ENCODE assay signal across 1 cellular context in the genomic region with DNA sequence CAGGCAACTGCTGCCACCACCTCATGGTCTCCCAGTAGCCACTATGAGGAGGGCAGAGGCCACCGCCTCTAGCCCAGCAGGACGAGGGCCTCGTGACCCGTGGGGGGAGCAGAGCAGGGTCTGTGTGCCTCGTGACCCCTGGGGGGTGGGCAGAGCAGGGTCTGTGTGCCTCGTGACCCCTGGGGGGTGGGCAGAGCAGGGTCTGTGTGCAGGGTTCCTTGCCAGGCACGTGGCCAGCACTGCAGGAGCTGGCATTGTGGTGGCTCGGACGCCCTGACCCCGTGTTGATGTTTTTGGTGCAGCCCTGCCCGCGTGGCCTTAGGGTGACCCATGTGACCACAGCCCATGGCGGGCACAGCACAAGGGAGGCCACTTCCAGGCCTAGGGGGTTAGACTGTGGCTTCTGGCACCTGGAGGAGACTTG.
TF ChIP-seq lines count a peak whose summit lies in the region.

No MANE protein-coding gene starts in this region.

TF ChIP-seq in K562, 482 proteins besides CTCF, POLR2A, EP300 and RAD21:
- TF ChIP-seq SMARCB1 (IDR thresholded peaks at IDR 0.05; ENCODE audit: insufficient read length, low read depth) (no peak), SRSF7 (optimal IDR thresholded peaks at IDR 0.05; ENCODE audit: low read depth, low read length) (no peak), MTA1 (IDR thresholded peaks at IDR 0.05; ENCODE audit: borderline replicate concordance) (no peak), SOX6 (IDR thresholded peaks at IDR 0.05) (no peak), SIX5 (IDR thresholded peaks at IDR 0.05; ENCODE audit: borderline replicate concordance in 1 of 2, insufficient read depth in 1 of 2, low read depth in 1 of 2, low read length in 2 of 2) (no peak), ZNF79 (CRISPR knock-in tag; IDR thresholded peaks at IDR 0.05; ENCODE audit: low read depth) (no peak), CBX5 (IDR thresholded peaks at IDR 0.05; ENCODE audit: borderline replicate concordance, low read depth) (no peak), CEBPG (CRISPR knock-in tag; IDR thresholded peaks at IDR 0.05) (no peak; the same call in 1 of the 2 replicates), CEBPG (tag; conservative IDR thresholded peaks at IDR 0.05 in 1 of 2, IDR thresholded peaks at IDR 0.05 in 1 of 2) (no peak), NR4A1 (CRISPR knock-in tag; IDR thresholded peaks at IDR 0.05) (no peak), NR4A1 (tag; IDR thresholded peaks at IDR 0.05) (no peak), ZBTB7A (IDR thresholded peaks at IDR 0.05; ENCODE audit: borderline replicate concordance, control insufficient read depth, low read depth, low read length) (0 out of 2 replicates have a peak, but pooled peaks have one; percentile 11), TFAM (CRISPR knock-in tag; conservative IDR thresholded peaks at IDR 0.05) (no peak), SIN3A (IDR thresholded peaks at IDR 0.05; ENCODE audit: borderline replicate concordance in 2 of 2, control insufficient read depth in 1 of 2, low read depth in 2 of 2, low read length in 2 of 2) (no peak), ZNF830 (CRISPR knock-in tag; IDR thresholded peaks at IDR 0.05) (no peak), BRD4 (IDR thresholded peaks at IDR 0.05) (no peak)
- TF ChIP-seq, protein P1, sequence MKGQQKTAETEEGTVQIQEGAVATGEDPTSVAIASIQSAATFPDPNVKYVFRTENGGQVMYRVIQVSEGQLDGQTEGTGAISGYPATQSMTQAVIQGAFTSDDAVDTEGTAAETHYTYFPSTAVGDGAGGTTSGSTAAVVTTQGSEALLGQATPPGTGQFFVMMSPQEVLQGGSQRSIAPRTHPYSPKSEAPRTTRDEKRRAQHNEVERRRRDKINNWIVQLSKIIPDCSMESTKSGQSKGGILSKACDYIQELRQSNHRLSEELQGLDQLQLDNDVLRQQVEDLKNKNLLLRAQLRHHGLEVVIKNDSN (CRISPR knock-in tag; IDR thresholded peaks at IDR 0.05): peak; percentile 7; the same call in 1 of the 2 replicates
- TF ChIP-seq, protein P2, sequence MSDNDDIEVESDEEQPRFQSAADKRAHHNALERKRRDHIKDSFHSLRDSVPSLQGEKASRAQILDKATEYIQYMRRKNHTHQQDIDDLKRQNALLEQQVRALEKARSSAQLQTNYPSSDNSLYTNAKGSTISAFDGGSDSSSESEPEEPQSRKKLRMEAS (CRISPR knock-in tag; IDR thresholded peaks at IDR 0.05): peak; percentile 17; the same call in 1 of the 2 replicates
- TF ChIP-seq, protein P3, sequence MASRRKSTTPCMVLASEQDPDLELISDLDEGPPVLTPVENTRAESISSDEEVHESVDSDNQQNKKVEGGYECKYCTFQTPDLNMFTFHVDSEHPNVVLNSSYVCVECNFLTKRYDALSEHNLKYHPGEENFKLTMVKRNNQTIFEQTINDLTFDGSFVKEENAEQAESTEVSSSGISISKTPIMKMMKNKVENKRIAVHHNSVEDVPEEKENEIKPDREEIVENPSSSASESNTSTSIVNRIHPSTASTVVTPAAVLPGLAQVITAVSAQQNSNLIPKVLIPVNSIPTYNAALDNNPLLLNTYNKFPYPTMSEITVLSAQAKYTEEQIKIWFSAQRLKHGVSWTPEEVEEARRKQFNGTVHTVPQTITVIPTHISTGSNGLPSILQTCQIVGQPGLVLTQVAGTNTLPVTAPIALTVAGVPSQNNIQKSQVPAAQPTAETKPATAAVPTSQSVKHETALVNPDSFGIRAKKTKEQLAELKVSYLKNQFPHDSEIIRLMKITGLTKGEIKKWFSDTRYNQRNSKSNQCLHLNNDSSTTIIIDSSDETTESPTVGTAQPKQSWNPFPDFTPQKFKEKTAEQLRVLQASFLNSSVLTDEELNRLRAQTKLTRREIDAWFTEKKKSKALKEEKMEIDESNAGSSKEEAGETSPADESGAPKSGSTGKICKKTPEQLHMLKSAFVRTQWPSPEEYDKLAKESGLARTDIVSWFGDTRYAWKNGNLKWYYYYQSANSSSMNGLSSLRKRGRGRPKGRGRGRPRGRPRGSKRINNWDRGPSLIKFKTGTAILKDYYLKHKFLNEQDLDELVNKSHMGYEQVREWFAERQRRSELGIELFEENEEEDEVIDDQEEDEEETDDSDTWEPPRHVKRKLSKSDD (conservative IDR thresholded peaks at IDR 0.05; ENCODE audit: low read length): no peak
- TF ChIP-seq, protein P4, sequence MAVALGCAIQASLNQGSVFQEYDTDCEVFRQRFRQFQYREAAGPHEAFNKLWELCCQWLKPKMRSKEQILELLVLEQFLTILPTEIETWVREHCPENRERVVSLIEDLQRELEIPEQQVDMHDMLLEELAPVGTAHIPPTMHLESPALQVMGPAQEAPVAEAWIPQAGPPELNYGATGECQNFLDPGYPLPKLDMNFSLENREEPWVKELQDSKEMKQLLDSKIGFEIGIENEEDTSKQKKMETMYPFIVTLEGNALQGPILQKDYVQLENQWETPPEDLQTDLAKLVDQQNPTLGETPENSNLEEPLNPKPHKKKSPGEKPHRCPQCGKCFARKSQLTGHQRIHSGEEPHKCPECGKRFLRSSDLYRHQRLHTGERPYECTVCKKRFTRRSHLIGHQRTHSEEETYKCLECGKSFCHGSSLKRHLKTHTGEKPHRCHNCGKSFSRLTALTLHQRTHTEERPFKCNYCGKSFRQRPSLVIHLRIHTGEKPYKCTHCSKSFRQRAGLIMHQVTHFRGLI (CRISPR knock-in tag; IDR thresholded peaks at IDR 0.05): no peak
